In the genomic region with DNA sequence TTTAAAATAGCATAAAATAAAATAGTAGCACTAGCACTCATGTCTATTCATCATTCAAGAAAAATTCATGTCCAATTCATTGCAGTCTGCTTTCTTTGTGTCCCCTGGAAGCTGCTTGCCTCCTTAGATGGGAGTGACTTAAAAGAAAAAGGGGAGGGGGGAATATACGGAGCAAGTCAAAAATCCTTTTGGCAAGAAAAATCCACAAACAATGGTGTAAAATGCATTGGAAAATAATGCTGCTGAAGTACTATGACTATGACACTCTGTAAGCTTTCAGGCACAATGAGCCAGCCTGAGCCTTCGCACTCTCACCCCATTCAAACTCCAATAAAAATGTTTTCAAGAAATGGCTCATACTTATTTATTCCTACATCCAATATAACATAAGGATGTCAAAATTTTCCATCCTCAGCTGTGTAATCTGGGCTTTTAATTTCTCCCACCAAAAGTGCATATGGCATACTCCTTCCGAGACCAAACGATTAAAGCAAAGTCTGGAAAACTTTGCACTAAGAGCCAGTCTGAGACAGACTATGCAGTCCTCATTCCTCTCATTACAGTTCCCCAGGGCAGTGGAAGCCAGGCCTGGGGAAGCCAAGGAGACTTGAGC, we compare ENCODE assay signal across 8 cellular contexts. TPM values are rescaled to one million over a fixed set of nuclear protein-coding genes. Genes with fewer than 3 reads are reported as not detected.
DNase-seq lines count a peak whose midpoint lies in the region; ATAC-seq and TF ChIP-seq lines count a peak whose summit lies in the region.

No MANE protein-coding gene starts in this region.

- H3K27ac Mint-ChIP-seq in T-cell (peak overlapping the region; percentile 93 to 95), osteocyte (ENCODE audit: unreplicated experiment) (peak overlapping the region; percentile 98)

- H3K4me3 ChIP-seq in GM12875 (ENCODE audit: low read depth, low read length) (peak overlapping the region; percentile 12), foreskin fibroblast (ENCODE audit: low read depth in 1 of 2, low read length in 2 of 2) (peak overlapping the region; percentile 85 to 88)

- ATAC-seq in T-cell (replicated peaks in 1 of 4) (no peak), HG02852 (IDR thresholded peaks at IDR 0.05; ENCODE audit: unreplicated experiment) (no peak), HG03439 (IDR thresholded peaks at IDR 0.05; ENCODE audit: unreplicated experiment) (no peak)

- POLR2A ChIA-PET in T-cell (lab: Charles Lee), result interaction anchor here (0.5 to 2.3 kb wide), 18 partner anchors 9 to 295 kb away, joined by 3 to 19 read pairs (median 4); a partner anchor contains a TSS

- H3K4me1 Mint-ChIP-seq in T-cell (peaks cover 44 to 78% (median 59%) of the 10 kb centered on the region in 3 donors), osteocyte (ENCODE audit: unreplicated experiment) (peaks cover 50% of the 10 kb centered on the region)

- H3K36me3 Mint-ChIP-seq in T-cell, result peaks cover 16% of the 10 kb centered on the region
- no peaks in the 10 kb centered on the region for H3K36me3 Mint-ChIP-seq in osteocyte (ENCODE audit: unreplicated experiment)

- peak overlapping the region; percentile 83 to 89 (median 87) for H3K4me3 Mint-ChIP-seq in T-cell
- H3K4me3 Mint-ChIP-seq in osteocyte (ENCODE audit: unreplicated experiment), result peak overlapping the region; percentile 80

- H3K27me3 Mint-ChIP-seq in T-cell, result no peaks in the 10 kb centered on the region
- no peaks in the 10 kb centered on the region for H3K27me3 Mint-ChIP-seq in osteocyte (ENCODE audit: unreplicated experiment)

- CTCF ChIA-PET in T-cell (lab: Charles Lee), result interaction anchor here (0.7 to 2.0 kb wide), 18 partner anchors 9 to 264 kb away, joined by 3 to 11 read pairs (median 4); no protein-coding TSS in a partner anchor

- no peak for TF ChIP-seq CTCF in GM12875 (IDR thresholded peaks at IDR 0.05; ENCODE audit: borderline replicate concordance, insufficient read depth, low read depth, low read length)
- TF ChIP-seq CTCF in foreskin fibroblast (IDR thresholded peaks at IDR 0.05; ENCODE audit: low read depth, low read length), result no peak
- TF ChIP-seq CTCF in osteocyte (IDR thresholded peaks at IDR 0.05), result no peak

- no peaks in the 10 kb centered on the region for H3K9me3 Mint-ChIP-seq in T-cell
- H3K9me3 Mint-ChIP-seq in osteocyte (ENCODE audit: unreplicated experiment), result no peaks in the 10 kb centered on the region

- DNase-seq in T-cell (no peak), foreskin fibroblast (peak in 1 of 2 donors; percentile 56), osteocyte (ENCODE audit: extremely low spot score, unreplicated experiment) (no peak), NCI-H748 treated with DMSO at 0.1 percent for 48 hours (lab: John Stamatoyannopoulos, UW) (no peak), GM19238 (ENCODE audit: insufficient read length, low spot score) (no peak)

RNA-seq across cellular contexts. Expression of a gene that starts 0.8 kb away (rescaled TPM):
- total RNA-seq in T-cell, result 10 to 100 TPM; 30.8 to 55.3 (median 33.7) TPM
- 8.8 and 10.3 TPM in 2 replicates for total RNA-seq in osteocyte
